8 cellular contexts compared by ENCODE assay signal in the genomic region with DNA sequence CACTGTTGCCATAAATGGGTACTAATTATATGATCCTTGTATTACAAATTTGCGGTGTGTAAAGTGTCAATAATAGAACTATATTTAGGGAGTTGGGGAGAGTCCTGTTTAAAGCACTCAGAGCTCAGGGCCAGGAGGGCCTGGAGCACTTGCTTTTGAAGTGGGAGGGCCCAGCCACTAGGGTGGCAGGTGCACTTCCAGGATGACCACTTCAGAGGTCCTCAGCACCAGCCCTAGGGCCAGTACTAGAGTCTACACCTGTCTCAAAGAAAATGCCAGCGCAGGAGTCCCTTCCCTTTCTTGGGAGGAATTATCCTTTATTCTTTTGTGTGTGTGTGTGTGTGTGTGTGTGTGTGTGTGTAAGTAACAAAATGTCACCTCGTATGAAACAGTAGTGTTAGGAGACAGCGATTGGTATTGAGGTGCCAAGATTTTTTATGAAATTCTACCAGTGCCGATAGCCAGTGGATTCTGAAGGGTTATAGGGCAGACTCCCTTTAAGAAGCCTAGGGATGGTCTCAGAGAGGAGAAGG. TPM values are rescaled to one million over a fixed set of nuclear protein-coding genes. Genes with fewer than 3 reads are reported as not detected.
DNase-seq lines count a peak whose midpoint lies in the region; ATAC-seq and TF ChIP-seq lines count a peak whose summit lies in the region.

No MANE protein-coding gene starts in this region.

- peak overlapping the region; percentile 69 for H3K4me3 Mint-ChIP-seq in Caco-2 (ENCODE audit: unreplicated experiment)
- peak overlapping the region; percentile 58 for H3K4me3 Mint-ChIP-seq in dendritic cell treated with granulocyte-macrophage colony-stimulating factor and Interleukin-4, amounts not matched to agents 40 ng/mL and 50 ng/mL, for 4 days

- TF ChIP-seq CTCF in Caco-2 (IDR thresholded peaks at IDR 0.05; ENCODE audit: insufficient read depth in 1 of 2, low read depth in 1 of 2, low read length in 1 of 2, severe bottlenecking in 1 of 2, unreplicated experiment in 1 of 2), result no peak
- TF ChIP-seq CTCF in omental fat pad (IDR thresholded peaks at IDR 0.05), result no peak

- H3K4me1 ChIP-seq in Caco-2, result peaks cover 43% of the 10 kb centered on the region

- POLR2A ChIA-PET in Caco-2 (lab: Charles Lee), result interaction anchor here (1.4 to 3.3 kb wide), 2 partner anchors 28 to 32 kb away, joined by 20 to 34 read pairs; a partner anchor contains a TSS

- intact Hi-C loops in Caco-2 (cut with micrococcal nuclease; ENCODE audit: unreplicated experiment), result loop anchor here (1.0 kb wide), 2 partner anchors 31 to 71 kb away; no protein-coding TSS in a partner anchor
- intact Hi-C loops in dendritic cell treated with granulocyte-macrophage colony-stimulating factor and Interleukin-4, amounts not matched to agents 40 ng/mL and 50 ng/mL, for 4 days (cut with micrococcal nuclease), result loop anchor here (2.0 kb wide), 1 partner anchor 70 kb away; no protein-coding TSS in a partner anchor

- H3K9me3 ChIP-seq in Caco-2, result no peaks in the 10 kb centered on the region

- CTCF ChIA-PET in Caco-2 (lab: Charles Lee), result interaction anchor here (0.7 to 6.7 kb wide), 28 partner anchors 9 to 446 kb away, joined by 3 to 449 read pairs (median 6); a partner anchor contains a TSS

- BruUV-seq in Caco-2 (replicated peaks; lab: Mats Ljungman, UMichigan), result no TSS peak

- peaks cover 6% of the 10 kb centered on the region for H3K36me3 Mint-ChIP-seq in Caco-2 (ENCODE audit: insufficient read depth, unreplicated experiment)
- H3K36me3 Mint-ChIP-seq in dendritic cell treated with granulocyte-macrophage colony-stimulating factor and Interleukin-4, amounts not matched to agents 40 ng/mL and 50 ng/mL, for 4 days (ENCODE audit: low read depth), result peaks cover 26% of the 10 kb centered on the region

- H3K36me3 ChIP-seq in Caco-2 (ENCODE audit: control insufficient read depth, insufficient read depth, low read length), result no peaks in the 10 kb centered on the region

- ATAC-seq in omental fat pad (ENCODE audit: low FRiP score) (peak; percentile 1), GM18511 (IDR thresholded peaks at IDR 0.05; ENCODE audit: unreplicated experiment) (no peak)

- H3K9me3 Mint-ChIP-seq in Caco-2 (ENCODE audit: unreplicated experiment), result no peaks in the 10 kb centered on the region
- H3K9me3 Mint-ChIP-seq in dendritic cell treated with granulocyte-macrophage colony-stimulating factor and Interleukin-4, amounts not matched to agents 40 ng/mL and 50 ng/mL, for 4 days, result no peaks in the 10 kb centered on the region

- no peaks in the 10 kb centered on the region for H3K27me3 Mint-ChIP-seq in Caco-2 (ENCODE audit: insufficient read depth, unreplicated experiment)
- H3K27me3 Mint-ChIP-seq in dendritic cell treated with granulocyte-macrophage colony-stimulating factor and Interleukin-4, amounts not matched to agents 40 ng/mL and 50 ng/mL, for 4 days, result no peaks in the 10 kb centered on the region

- DNase-seq in Caco-2, result peak in 1 of 2 experiments; percentile 33
- DNase-seq in NCI-H510A (lab: John Stamatoyannopoulos, UW), result peak; percentile 62
- no peak for DNase-seq in omental fat pad (ENCODE audit: low spot score)
- DNase-seq in MV-4-11 (lab: John Stamatoyannopoulos, UW), result no peak
- DNase-seq in NCI-H82 treated with DMSO at 0.1 percent for 48 hours (lab: John Stamatoyannopoulos, UW; ENCODE audit: unreplicated experiment), result no peak
- DNase-seq in inferior parietal cortex (ENCODE audit: extremely low spot score), result no peak

- H3K4me1 Mint-ChIP-seq in Caco-2 (ENCODE audit: low read depth, unreplicated experiment), result peaks cover 37% of the 10 kb centered on the region
- H3K4me1 Mint-ChIP-seq in dendritic cell treated with granulocyte-macrophage colony-stimulating factor and Interleukin-4, amounts not matched to agents 40 ng/mL and 50 ng/mL, for 4 days (ENCODE audit: low read depth), result peaks cover 90% of the 10 kb centered on the region

- peak overlapping the region; percentile 20; the same call in 1 of the 2 replicates for H3K4me3 ChIP-seq in Caco-2 (ENCODE audit: low read depth, low read length)

- peak overlapping the region; percentile 66 for H3K27ac Mint-ChIP-seq in Caco-2 (ENCODE audit: unreplicated experiment)
- peak overlapping the region; percentile 96 for H3K27ac Mint-ChIP-seq in dendritic cell treated with granulocyte-macrophage colony-stimulating factor and Interleukin-4, amounts not matched to agents 40 ng/mL and 50 ng/mL, for 4 days

- H3K27me3 ChIP-seq in Caco-2 (replicated peaks; ENCODE audit: control insufficient read depth, insufficient read depth, low read length), result no peaks in the 10 kb centered on the region

RNA-seq across cellular contexts. Expression of a gene that starts 31.9 kb away (rescaled TPM):
- total RNA-seq in Caco-2 (2022), result 47.1 and 55.5 TPM in 2 replicates
- total RNA-seq in omental fat pad, result 10 to 100 TPM; 33.1 to 99.0 (median 50.6) TPM
